15 cellular contexts compared by ENCODE assay signal in the genomic region with DNA sequence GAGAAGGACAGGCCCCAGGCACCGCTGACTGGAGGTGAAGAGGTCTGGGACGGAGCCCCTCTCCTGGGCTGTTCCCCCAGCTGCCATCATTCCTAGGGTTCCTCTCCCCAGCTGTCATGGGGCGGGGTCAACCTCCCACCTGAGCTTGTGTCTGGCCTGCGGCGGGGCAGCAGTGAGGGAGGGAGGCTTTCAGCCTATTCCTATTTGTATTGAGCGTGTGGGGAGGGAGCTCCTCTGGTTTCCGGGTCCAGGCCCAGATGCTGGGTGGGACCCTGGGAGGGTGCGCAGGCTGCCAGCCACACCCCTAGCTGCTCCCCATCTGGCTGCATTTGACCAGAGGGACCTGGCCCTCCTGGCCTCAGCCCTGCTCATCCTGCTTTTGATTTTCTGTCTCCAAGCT.
"Had no signal": no experiment of that assay in that cellular context is flagged by ENCODE, and none has a peak within 500 bp of the region (broad histone marks: within the 10 kb centered on the region; RNA-seq: fewer than 3 reads in every experiment).

No MANE protein-coding gene starts in this region.

- H3K4me3 Mint-ChIP-seq: activated naive CD8-positive, alpha-beta T cell treated with anti-CD3 and anti-CD28 coated beads, Interleukin-2, amount 50 U/mL, for 24 hours; activated T-helper 1 cell treated with anti-CD3 and anti-CD28 coated beads, Interleukin-12 subunit alpha, Interleukin-12 subunit beta, Interleukin-2, Interleukin-4 antibody, amounts not matched to agents 30 ng/mL and 10 ng/mL and 1 ng/mL, durations not matched to agents 14 hours and 24 hours and 36 hours; endodermal cell; naive B cell had no signal

- H3K27ac Mint-ChIP-seq: activated naive CD8-positive, alpha-beta T cell treated with anti-CD3 and anti-CD28 coated beads, Interleukin-2, amount 50 U/mL, for 24 hours; activated T-helper 1 cell treated with anti-CD3 and anti-CD28 coated beads, Interleukin-12 subunit alpha, Interleukin-12 subunit beta, Interleukin-2, Interleukin-4 antibody, amounts not matched to agents 30 ng/mL and 10 ng/mL and 1 ng/mL, durations not matched to agents 14 hours and 24 hours and 36 hours had no signal

- H3K27ac ChIP-seq: breast epithelium, gastroesophageal sphincter, suprapubic skin had no signal

- H3K4me3 ChIP-seq: breast epithelium, gastroesophageal sphincter, suprapubic skin had no signal

- H3K4me1 Mint-ChIP-seq: activated naive CD8-positive, alpha-beta T cell treated with anti-CD3 and anti-CD28 coated beads, Interleukin-2, amount 50 U/mL, for 24 hours had no signal

- H3K9me3 ChIP-seq: breast epithelium, gastroesophageal sphincter, suprapubic skin had no signal

- DNase-seq: activated naive CD8-positive, alpha-beta T cell treated with anti-CD3 and anti-CD28 coated beads, Interleukin-2, amount 50 U/mL, for 24 hours; aorta; dermis blood vessel endothelial cell; endodermal cell; mammary epithelial cell; naive B cell; posterior cingulate gyrus; stimulated activated naive CD4-positive, alpha-beta T cell; trophoblast cell had no signal

- H3K36me3 Mint-ChIP-seq: naive B cell had no signal

- H3K36me3 ChIP-seq: breast epithelium, suprapubic skin had no signal

- FAIRE-seq: islet of Langerhans had no signal

- H3K27me3 Mint-ChIP-seq: activated naive CD8-positive, alpha-beta T cell treated with anti-CD3 and anti-CD28 coated beads, Interleukin-2, amount 50 U/mL, for 24 hours; naive B cell had no signal

- ATAC-seq: activated CD4-positive, CD25-positive, alpha-beta regulatory T cell treated with anti-CD3 and anti-CD28 coated beads, Interleukin-2, amount 50 U/mL, for 24 hours; activated naive CD8-positive, alpha-beta T cell treated with anti-CD3 and anti-CD28 coated beads, Interleukin-2, amount 50 U/mL, for 24 hours; gastroesophageal sphincter had no signal

- H3K9me3 Mint-ChIP-seq: activated naive CD8-positive, alpha-beta T cell treated with anti-CD3 and anti-CD28 coated beads, Interleukin-2, amount 50 U/mL, for 24 hours; activated T-helper 1 cell treated with anti-CD3 and anti-CD28 coated beads, Interleukin-12 subunit alpha, Interleukin-12 subunit beta, Interleukin-2, Interleukin-4 antibody, amounts not matched to agents 30 ng/mL and 10 ng/mL and 1 ng/mL, durations not matched to agents 14 hours and 24 hours and 36 hours; endodermal cell; naive B cell had no signal

- H3K27me3 ChIP-seq: breast epithelium, gastroesophageal sphincter, suprapubic skin had no signal
